ENCODE assay signal across 1 cellular context in genomic region chr19:1156305-1156801, GRCh38.
TF ChIP-seq lines count a peak whose summit lies in the region.

No MANE protein-coding gene starts in this region.

TF ChIP-seq in A549, 52 proteins besides CTCF, POLR2A, EP300 and RAD21:
- TF ChIP-seq ATOH8 (CRISPR knock-in tag; IDR thresholded peaks at IDR 0.05; ENCODE audit: low read depth) (no peak), HEYL (CRISPR knock-in tag; IDR thresholded peaks at IDR 0.05) (no peak), RARB (CRISPR knock-in tag; IDR thresholded peaks at IDR 0.05) (no peak), HOXA7 (CRISPR knock-in tag; IDR thresholded peaks at IDR 0.05) (no peak)
